In genomic region chr6:22474283-22474682, GRCh38 we compare ENCODE assay signal across 20 cellular contexts.
"Had no signal": no experiment of that assay in that cellular context is flagged by ENCODE, and none has a peak within 500 bp of the region (broad histone marks: within the 10 kb centered on the region; RNA-seq: fewer than 3 reads in every experiment).

No MANE protein-coding gene starts in this region.

- H3K9me3 ChIP-seq: adrenal gland, colonic mucosa, Peyer's patch, SJCRH30 had no signal

- DNase-seq: activated CD4-positive, alpha-beta T cell treated with anti-CD3 and anti-CD28 coated beads for 4 hours; activated CD8-positive, alpha-beta memory T cell treated with anti-CD3 and anti-CD28 coated beads, Interleukin-2, amount 50 U/mL, for 4 hours; activated CD8-positive, alpha-beta T cell treated with anti-CD3 and anti-CD28 coated beads for 36 hours; activated naive CD4-positive, alpha-beta T cell treated with anti-CD3 and anti-CD28 coated beads, Interleukin-2, amount 50 U/mL, for 16 hours; activated naive CD8-positive, alpha-beta T cell treated with anti-CD3 and anti-CD28 coated beads, Interleukin-2, amount 10 ng/mL, durations not matched to agents 7 days and 5 days; adrenal gland; anterior cingulate cortex; colonic mucosa; Kasumi-1; KBM-7; NCI-H1092; NCI-H1417; NCI-H1930; NK-92 treated with Interleukin-12 subunit alpha and Interleukin-12 subunit beta, amount 100 ng/mL, for 24 hours; Peyer's patch; Right ventricle myocardium superior; SJCRH30 had no signal

- H3K27ac ChIP-seq: adrenal gland, colonic mucosa, Peyer's patch, RWPE1, SJCRH30 had no signal

- ATAC-seq: activated CD4-positive, CD25-positive, alpha-beta regulatory T cell treated with anti-CD3 and anti-CD28 coated beads, Interleukin-2, amount 50 U/mL, for 24 hours; activated CD8-positive, alpha-beta T cell treated with anti-CD3 and anti-CD28 coated beads for 36 hours had no signal

- H3K4me3 Mint-ChIP-seq: activated CD8-positive, alpha-beta T cell treated with anti-CD3 and anti-CD28 coated beads for 36 hours; activated naive CD8-positive, alpha-beta T cell treated with anti-CD3 and anti-CD28 coated beads, Interleukin-2, amount 10 ng/mL, durations not matched to agents 7 days and 5 days; T-helper 1 cell treated with Interleukin-12 subunit alpha and Interleukin-12 subunit beta and Interleukin-4 antibody, amounts not matched to agents 30 μg/mL and 1 μg/mL, for 36 hours had no signal

- H3K4me1 ChIP-seq: SJCRH30 had no signal

- H3K27ac Mint-ChIP-seq: activated CD8-positive, alpha-beta T cell treated with anti-CD3 and anti-CD28 coated beads for 36 hours; activated naive CD8-positive, alpha-beta T cell treated with anti-CD3 and anti-CD28 coated beads, Interleukin-2, amount 10 ng/mL, durations not matched to agents 7 days and 5 days; T-helper 1 cell treated with Interleukin-12 subunit alpha and Interleukin-12 subunit beta and Interleukin-4 antibody, amounts not matched to agents 30 μg/mL and 1 μg/mL, for 36 hours had no signal

- H3K36me3 ChIP-seq: adrenal gland, colonic mucosa, Peyer's patch, SJCRH30 had no signal

- H3K4me3 ChIP-seq: adrenal gland, colonic mucosa, Peyer's patch, SJCRH30 had no signal

- H3K36me3 Mint-ChIP-seq: activated naive CD8-positive, alpha-beta T cell treated with anti-CD3 and anti-CD28 coated beads, Interleukin-2, amount 10 ng/mL, durations not matched to agents 7 days and 5 days had no signal

- H3K27me3 ChIP-seq: adrenal gland, colonic mucosa, Peyer's patch, SJCRH30 had no signal

- H3K4me1 Mint-ChIP-seq: activated naive CD8-positive, alpha-beta T cell treated with anti-CD3 and anti-CD28 coated beads, Interleukin-2, amount 10 ng/mL, durations not matched to agents 7 days and 5 days had no signal
